Comparison of ENCODE assay signal across 8 cellular contexts in the genomic region with DNA sequence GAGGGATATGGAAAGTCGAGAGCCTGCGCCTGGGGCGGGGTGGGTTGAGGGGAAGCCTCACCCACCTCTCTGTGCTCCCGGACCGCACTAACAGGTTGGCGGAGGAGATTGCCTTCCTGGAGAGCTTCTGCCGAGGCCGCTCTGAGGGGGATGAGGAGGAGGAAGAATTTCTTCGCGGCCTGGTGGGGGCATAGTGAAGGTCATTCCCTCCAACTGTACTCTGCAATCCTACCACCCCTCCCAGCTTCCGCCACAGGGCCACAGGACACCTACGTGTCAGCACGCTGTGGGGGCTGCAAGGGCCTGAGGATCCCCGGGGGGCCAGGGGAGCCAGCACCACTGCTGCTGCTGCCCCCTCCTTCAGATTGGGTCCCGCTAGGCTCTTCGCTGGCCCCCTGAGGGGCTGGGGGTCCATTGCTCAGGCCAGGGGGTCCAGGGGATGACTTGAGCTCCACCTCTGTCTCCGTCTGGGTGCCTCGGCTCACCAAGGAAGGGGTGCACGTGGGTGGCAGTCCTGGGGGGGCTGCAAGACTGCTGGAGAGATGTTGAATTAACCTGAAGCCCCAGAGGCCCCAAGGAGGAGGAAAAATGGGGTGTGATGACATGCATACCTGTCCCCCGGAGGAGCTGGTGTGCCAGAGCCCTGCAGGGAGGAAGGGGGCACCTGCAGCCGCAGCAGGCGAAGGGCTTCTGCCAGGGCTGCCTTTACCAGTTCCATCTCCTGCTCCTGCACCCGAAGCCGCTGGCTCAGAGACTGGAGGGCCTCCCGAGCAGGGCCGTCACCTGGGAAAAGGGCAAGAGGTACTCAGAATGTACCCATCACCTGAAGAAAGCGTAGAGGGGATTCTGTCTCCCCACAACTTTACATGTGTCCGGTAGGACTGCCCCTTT. TPM values are rescaled to one million over a fixed set of nuclear protein-coding genes. Genes with fewer than 3 reads are reported as not detected.
DNase-seq lines count a peak whose midpoint lies in the region; ATAC-seq and TF ChIP-seq lines count a peak whose summit lies in the region.

No MANE protein-coding gene starts in this region.

- no peak overlapping the region for H2AFZ ChIP-seq in ACC112 (ENCODE audit: low read length, unreplicated experiment)

- H3K4me3 Mint-ChIP-seq in IgD-negative memory B cell (peak overlapping the region; percentile 95 to 100 (median 96)), chondrocyte (ENCODE audit: unreplicated experiment) (peak overlapping the region; percentile 97), naive B cell (peak overlapping the region; percentile 95 to 100 (median 98))

- H3K27me3 ChIP-seq in ACC112 (ENCODE audit: insufficient read depth, low read length) (no peaks in the 10 kb centered on the region), foreskin keratinocyte (no peaks in the 10 kb centered on the region)

- H3K4me1 Mint-ChIP-seq in IgD-negative memory B cell (peaks cover 10 to 17% (median 17%) of the 10 kb centered on the region in 3 donors), chondrocyte (ENCODE audit: low read depth) (peaks cover 17% of the 10 kb centered on the region), naive B cell (peaks cover 33 to 48% (median 40%) of the 10 kb centered on the region in 3 donors)

- ATAC-seq in naive B cell (ENCODE audit: low read depth in 2 of 2) = no peak
- no peak for ATAC-seq in GM19467 (IDR thresholded peaks at IDR 0.05; ENCODE audit: unreplicated experiment)
- ATAC-seq in foreskin keratinocyte = no peak

- TF ChIP-seq CTCF in chondrocyte (IDR thresholded peaks at IDR 0.05) = no peak
- no peak for TF ChIP-seq CTCF in foreskin keratinocyte (conservative IDR thresholded peaks at IDR 0.05)

- H3K79me2 ChIP-seq in ACC112 (ENCODE audit: control insufficient read depth, insufficient read depth, low read length, unreplicated experiment) = peaks cover 8% of the 10 kb centered on the region

- H3K4me1 ChIP-seq in ACC112 (ENCODE audit: control insufficient read depth, insufficient read depth, low read length, unreplicated experiment) = peaks cover 20% of the 10 kb centered on the region
- H3K4me1 ChIP-seq in foreskin keratinocyte = peaks cover 7% of the 10 kb centered on the region

- H3K27ac ChIP-seq in ACC112 (ENCODE audit: low read depth, low read length) (peak overlapping the region; percentile 56; the same call in 1 of the 2 replicates), foreskin keratinocyte (no peak overlapping the region)

- H3K4me3 ChIP-seq in ACC112 (ENCODE audit: low read depth, low read length) = peak overlapping the region; percentile 82

- H3K9me3 Mint-ChIP-seq in IgD-negative memory B cell (no peaks in the 10 kb centered on the region), chondrocyte (ENCODE audit: low read depth) (no peaks in the 10 kb centered on the region), naive B cell (peaks cover 0 to 2% (median 0%) of the 10 kb centered on the region in 7 donors)

- H3K36me3 Mint-ChIP-seq in IgD-negative memory B cell = no peaks in the 10 kb centered on the region
- H3K36me3 Mint-ChIP-seq in chondrocyte (ENCODE audit: low read depth) = peaks cover 8% of the 10 kb centered on the region
- peaks cover 5 to 7% of the 10 kb centered on the region in 2 donors for H3K36me3 Mint-ChIP-seq in naive B cell

- DNase-seq in chondrocyte (ENCODE audit: low spot score) (no peak), naive B cell (no peak), T-helper 9 cell (no peak), mucosa of gallbladder (ENCODE audit: low spot score) (no peak), foreskin keratinocyte (no peak)

- peak overlapping the region; percentile 89 to 98 (median 95) for H3K27ac Mint-ChIP-seq in IgD-negative memory B cell
- H3K27ac Mint-ChIP-seq in chondrocyte (ENCODE audit: unreplicated experiment) = peak overlapping the region; percentile 95
- peak overlapping the region in 5 of 6 donors; percentile 96 to 99 (median 99) for H3K27ac Mint-ChIP-seq in naive B cell

- H3K36me3 ChIP-seq in ACC112 (ENCODE audit: insufficient read depth, low read length) = peaks cover 4% of the 10 kb centered on the region; the same call in 1 of the 2 replicates

- H3K27me3 Mint-ChIP-seq in IgD-negative memory B cell (no peaks in the 10 kb centered on the region), chondrocyte (ENCODE audit: low read depth) (no peaks in the 10 kb centered on the region), naive B cell (no peaks in the 10 kb centered on the region)

RNA-seq across cellular contexts. Expression of gene EML3, which starts 1.5 kb away (rescaled TPM):
- polyA plus RNA-seq in IgD-negative memory B cell (13.8 TPM), naive B cell (ENCODE audit: low read depth in 6 of 6) (10 to 100 TPM in 5 of 6 donors, 1 to 10 TPM in 1; 9.7 to 15.5 (median 12.5) TPM), foreskin keratinocyte (19.7 and 22.9 TPM in 2 replicates)
- total RNA-seq in chondrocyte (55.2 to 76.6 TPM (median 58.9 TPM) in 3 replicates), mucosa of gallbladder (66.1 TPM), foreskin keratinocyte (21.5 and 21.6 TPM in 2 replicates)

RNA-seq across cellular contexts. Expression of gene ROM1, which starts 2.0 kb away (rescaled TPM):
- polyA plus RNA-seq in IgD-negative memory B cell (0.19 TPM), naive B cell (ENCODE audit: low read depth in 6 of 6) (1 to 10 TPM in 1 of 6 donors, under 1 TPM in 4, not detected in 1; 0.55 to 1.6 (median 0.66) TPM), foreskin keratinocyte (1.5 and 1.8 TPM in 2 replicates)
- total RNA-seq in chondrocyte (2.4 to 5.8 TPM (median 3.5 TPM) in 3 replicates), mucosa of gallbladder (9.9 TPM), foreskin keratinocyte (1.0 and 1.2 TPM in 2 replicates)

RNA-seq across cellular contexts. Expression of gene MTA2, which starts 9.4 kb away (rescaled TPM):
- polyA plus RNA-seq in IgD-negative memory B cell (32.9 TPM), naive B cell (ENCODE audit: low read depth in 6 of 6) (10 to 100 TPM in 5 of 6 donors, 1 to 10 TPM in 1; 3.4 to 27.5 (median 17.8) TPM), foreskin keratinocyte (93.6 and 107 TPM in 2 replicates)
- total RNA-seq in chondrocyte (81.7 to 89.3 TPM (median 83.0 TPM) in 3 replicates), mucosa of gallbladder (87.6 TPM), foreskin keratinocyte (172 and 183 TPM in 2 replicates)

RNA-seq across cellular contexts. Expression of gene B3GAT3, which starts 10.7 kb away (rescaled TPM):
- polyA plus RNA-seq in IgD-negative memory B cell = 36.1 TPM
- total RNA-seq in chondrocyte = 35.3 to 40.1 TPM (median 37.7 TPM) in 3 replicates
- polyA plus RNA-seq in naive B cell (ENCODE audit: low read depth in 6 of 6) = 10 to 100 TPM; 26.1 to 43.9 (median 30.8) TPM
- 60.7 TPM for total RNA-seq in mucosa of gallbladder
- total RNA-seq in foreskin keratinocyte = 27.4 and 35.3 TPM in 2 replicates
- 39.9 and 50.0 TPM in 2 replicates for polyA plus RNA-seq in foreskin keratinocyte

RNA-seq across cellular contexts. Expression of gene TUT1, which starts 19.7 kb away (rescaled TPM):
- polyA plus RNA-seq in IgD-negative memory B cell (19.2 TPM), naive B cell (ENCODE audit: low read depth in 6 of 6) (10 to 100 TPM; 12.7 to 20.8 (median 16.2) TPM), foreskin keratinocyte (12.7 and 13.6 TPM in 2 replicates)
- total RNA-seq in chondrocyte (9.6 to 15.2 TPM (median 11.8 TPM) in 3 replicates), mucosa of gallbladder (26.2 TPM), foreskin keratinocyte (12.1 and 13.1 TPM in 2 replicates)
